Comparison of ENCODE assay signal across 16 cellular contexts in the genomic region with DNA sequence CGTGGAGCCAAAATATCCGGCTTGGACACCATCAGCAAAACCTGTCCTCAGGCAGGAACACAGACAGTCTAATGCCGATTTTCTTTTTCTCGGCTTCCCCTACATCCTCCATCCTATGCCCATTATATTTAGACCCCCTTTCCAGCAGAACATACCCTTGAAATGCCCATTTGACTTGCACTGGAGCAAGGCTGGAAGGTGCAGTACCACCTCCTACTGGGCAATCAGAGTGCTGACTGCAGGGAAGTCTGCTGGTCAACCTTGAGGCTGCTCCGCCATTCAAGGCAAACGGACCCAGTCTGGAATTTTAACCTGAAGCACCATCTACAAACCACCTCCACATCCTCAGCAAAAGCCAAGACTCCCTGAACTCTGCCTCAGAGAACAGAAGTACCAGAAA.
"Had no signal": no experiment of that assay in that cellular context is flagged by ENCODE, and none has a peak within 500 bp of the region (broad histone marks: within the 10 kb centered on the region; RNA-seq: fewer than 3 reads in every experiment).

No MANE protein-coding gene starts in this region.

- H3K79me2 ChIP-seq: hepatocyte had no signal

- H3K27me3 ChIP-seq: cardiac muscle cell, hepatocyte, ovary, upper lobe of right lung had no signal

- H3K36me3 ChIP-seq: cardiac muscle cell, ovary, upper lobe of right lung had no signal

- H2AFZ ChIP-seq: hepatocyte had no signal

- H3K9me3 ChIP-seq: ovary, upper lobe of right lung had no signal

- H3K27ac ChIP-seq: cardiac muscle cell, hepatocyte, ovary, upper lobe of right lung had no signal

- H3K4me1 ChIP-seq: upper lobe of right lung had no signal

- H3K4me3 ChIP-seq: cardiac muscle cell, hepatocyte, ovary, upper lobe of right lung had no signal

- FAIRE-seq: astrocyte had no signal

- DNase-seq: activated CD4-positive, alpha-beta T cell treated with anti-CD3 and anti-CD28 coated beads for 1 hour; activated CD4-positive, alpha-beta T cell treated with anti-CD3 and anti-CD28 coated beads, Interleukin-2, amount 50 U/mL, for 48 hours; activated gamma-delta T cell; activated naive CD8-positive, alpha-beta T cell treated with anti-CD3 and anti-CD28 coated beads, Interleukin-2, amount 10 ng/mL, durations not matched to agents 7 days and 5 days; activated T-cell treated with anti-CD3 and anti-CD28 coated beads, Interleukin-2, amount 50 U/mL, for 4 hours; cortex of kidney; effector CD8-positive, alpha-beta T cell; ovary; stimulated activated CD4-positive, alpha-beta T cell treated with anti-CD3 and anti-CD28 coated beads, Interleukin-4, amount 100 ng/mL, for 1 hour; stimulated activated CD8-positive, alpha-beta memory T cell treated with anti-CD3 and anti-CD28 coated beads, Interleukin-4, amount 100 ng/mL, for 48 hours; stimulated activated naive CD8-positive, alpha-beta T cell treated with anti-CD3 and anti-CD28 coated beads, Interleukin-15, Interleukin-2, amounts not matched to agents 100 U/mL and 50 U/mL, for 24 hours; T-helper 17 cell; upper lobe of right lung had no signal

- ATAC-seq: stimulated activated naive CD8-positive, alpha-beta T cell treated with anti-CD3 and anti-CD28 coated beads, Interleukin-15, Interleukin-2, amounts not matched to agents 100 U/mL and 50 U/mL, for 24 hours; T-helper 17 cell; upper lobe of right lung had no signal

- H3K4me2 ChIP-seq: hepatocyte had no signal
